8 cellular contexts compared by ENCODE assay signal in the genomic region with DNA sequence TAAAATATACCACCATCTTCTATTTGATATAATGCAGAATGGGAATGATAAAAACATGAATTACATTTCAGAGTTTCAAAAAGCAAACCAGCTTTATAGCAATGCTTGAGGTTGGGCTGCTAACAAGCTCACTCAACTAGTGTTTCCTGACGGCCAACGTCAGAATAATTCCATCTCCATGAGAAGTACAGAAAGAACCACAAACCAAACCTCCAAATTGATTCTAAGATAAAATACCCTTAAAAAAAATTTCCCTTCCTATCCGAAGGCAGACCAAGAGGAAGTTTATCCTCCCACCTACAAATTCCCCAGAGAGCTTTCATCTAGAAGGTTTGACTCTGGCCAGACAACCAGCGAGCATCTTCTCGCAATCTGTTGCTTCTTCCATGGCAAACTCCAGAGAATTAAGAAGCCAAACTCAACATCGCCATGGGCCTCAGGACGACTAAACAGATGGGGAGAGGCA. TPM values are rescaled to one million over a fixed set of nuclear protein-coding genes. Genes with fewer than 3 reads are reported as not detected.
DNase-seq lines count a peak whose midpoint lies in the region; ATAC-seq and TF ChIP-seq lines count a peak whose summit lies in the region.

A gene (plus strand): TSS at position 271 of the 466 bp plus-strand sequence. CDS start 159 bp downstream, at position 430.

- peaks cover 2% of the 10 kb centered on the region for H3K36me3 Mint-ChIP-seq in activated CD8-positive, alpha-beta memory T cell treated with anti-CD3 and anti-CD28 coated beads, Interleukin-2, amount 10 ng/mL, durations not matched to agents 7 days and 5 days

- H3K4me1 Mint-ChIP-seq in activated CD8-positive, alpha-beta memory T cell treated with anti-CD3 and anti-CD28 coated beads, Interleukin-2, amount 10 ng/mL, durations not matched to agents 7 days and 5 days, result peaks cover 16% of the 10 kb centered on the region

- TF ChIP-seq CTCF in thoracic aorta (IDR thresholded peaks at IDR 0.05), result no peak

- DNase-seq in activated CD8-positive, alpha-beta memory T cell treated with anti-CD3 and anti-CD28 coated beads for 24 hours, result peak; percentile 44
- DNase-seq in activated CD8-positive, alpha-beta memory T cell treated with anti-CD3 and anti-CD28 coated beads, Interleukin-2, amount 50 U/mL, for 4 hours, result no peak
- no peak for DNase-seq in activated CD8-positive, alpha-beta memory T cell treated with anti-CD3 and anti-CD28 coated beads, Interleukin-2, amount 10 ng/mL, durations not matched to agents 7 days and 5 days
- DNase-seq in thoracic aorta (ENCODE audit: low spot score) (no peak), AG08396 (ENCODE audit: low spot score) (no peak), NCI-H446 (lab: John Stamatoyannopoulos, UW) (no peak)
- DNase-seq in activated CD4-positive, alpha-beta T cell treated with anti-CD3 and anti-CD28 coated beads, Interleukin-2, amount 50 U/mL, for 1 hour, result no peak

- peaks cover 43% of the 10 kb centered on the region for H3K27me3 Mint-ChIP-seq in activated CD8-positive, alpha-beta memory T cell treated with anti-CD3 and anti-CD28 coated beads, Interleukin-2, amount 10 ng/mL, durations not matched to agents 7 days and 5 days

- H3K4me1 ChIP-seq in iPS-20b (ENCODE audit: insufficient read depth, low read length), result peaks cover 5% of the 10 kb centered on the region
- peaks cover 2 to 15% of the 10 kb centered on the region in 2 donors for H3K4me1 ChIP-seq in thoracic aorta (ENCODE audit: control insufficient read depth in 1 of 2, low read depth in 2 of 2)

- CTCF ChIA-PET in activated CD8-positive, alpha-beta memory T cell treated with anti-CD3 and anti-CD28 coated beads, Interleukin-2, amount 10 ng/mL, durations not matched to agents 7 days and 5 days (lab: Charles Lee), result interaction anchor here (0.9 to 1.5 kb wide), 3 partner anchors 9 to 98 kb away, joined by 3 to 4 read pairs (median 4); no protein-coding TSS in a partner anchor

- no peak for ATAC-seq in activated CD8-positive, alpha-beta memory T cell treated with anti-CD3 and anti-CD28 coated beads, Interleukin-2, amount 10 ng/mL, durations not matched to agents 7 days and 5 days
- ATAC-seq in thoracic aorta (ENCODE audit: insufficient number of reproducible peaks, low FRiP score, low read depth), result no peak

- H3K9ac ChIP-seq in iPS-20b (ENCODE audit: low read depth, low read length), result peak within 1 kb of the TSS; percentile 65; the same call in 1 of the 2 replicates

- peak within 1 kb of the TSS; percentile 81 for H3K27ac Mint-ChIP-seq in activated CD8-positive, alpha-beta memory T cell treated with anti-CD3 and anti-CD28 coated beads, Interleukin-2, amount 10 ng/mL, durations not matched to agents 7 days and 5 days

- H3K9me3 ChIP-seq in iPS-20b (ENCODE audit: insufficient read depth, low read depth, low read length) (no peaks in the 10 kb centered on the region), thoracic aorta (no peaks in the 10 kb centered on the region)

- H3K9me3 Mint-ChIP-seq in activated CD8-positive, alpha-beta memory T cell treated with anti-CD3 and anti-CD28 coated beads, Interleukin-2, amount 10 ng/mL, durations not matched to agents 7 days and 5 days (ENCODE audit: low read depth), result no peaks in the 10 kb centered on the region

- no peak within 1 kb of the TSS for H3K27ac ChIP-seq in iPS-20b (ENCODE audit: low read length)
- H3K27ac ChIP-seq in thoracic aorta, result no peak within 1 kb of the TSS

- H3K36me3 ChIP-seq in iPS-20b (ENCODE audit: insufficient read depth, low read depth, low read length) (no peaks in the 10 kb centered on the region), thoracic aorta (no peaks in the 10 kb centered on the region)

- H3K27me3 ChIP-seq in iPS-20b (ENCODE audit: insufficient read depth, low read length), result peaks cover 41% of the 10 kb centered on the region
- H3K27me3 ChIP-seq in thoracic aorta (replicated peaks; ENCODE audit: insufficient read depth), result no peaks in the 10 kb centered on the region

- peak within 1 kb of the TSS; percentile 83 for H3K4me3 Mint-ChIP-seq in activated CD8-positive, alpha-beta memory T cell treated with anti-CD3 and anti-CD28 coated beads, Interleukin-2, amount 10 ng/mL, durations not matched to agents 7 days and 5 days

- H3K4me3 ChIP-seq in iPS-20b (ENCODE audit: low read length) (peak within 1 kb of the TSS; percentile 93), thoracic aorta (peak within 1 kb of the TSS; percentile 85)

RNA-seq across cellular contexts. Expression of the gene that starts here (rescaled TPM):
- 10 to 100 TPM in 1 of 2 experiments, 1 to 10 TPM in 1; 3.7 to 11.8 TPM for total RNA-seq in activated CD8-positive, alpha-beta memory T cell treated with anti-CD3 and anti-CD28 coated beads, Interleukin-2, amount 10 ng/mL, durations not matched to agents 7 days and 5 days
- 1 to 10 TPM in 1 of 2 donors, not detected in 1; 2.8 TPM for total RNA-seq in thoracic aorta
